Comparison of ENCODE assay signal across 8 cellular contexts in the genomic region with DNA sequence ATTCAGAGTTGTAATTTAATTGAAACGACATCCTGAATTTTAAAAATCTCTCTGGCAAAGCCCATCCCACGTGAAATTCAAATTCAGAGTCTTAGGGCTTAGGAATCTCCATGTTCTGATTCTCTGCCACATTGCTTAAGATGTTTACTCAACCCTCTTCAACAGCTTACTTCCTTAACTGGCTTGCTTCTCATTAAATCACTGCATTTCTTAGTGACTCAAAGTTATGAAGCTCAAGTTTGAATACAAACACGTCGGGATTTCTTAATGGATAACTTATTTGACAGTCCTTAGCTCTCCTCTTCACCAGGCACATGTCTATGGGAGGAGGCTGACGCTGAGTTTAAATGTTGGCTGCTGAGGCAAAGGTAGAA.
A peak's percentile ranks its signal among the peaks of the same experiment; 100 is the strongest.
DNase-seq lines count a peak whose midpoint lies in the region; ATAC-seq and TF ChIP-seq lines count a peak whose summit lies in the region.

No MANE protein-coding gene starts in this region.

- peak overlapping the region; percentile 87 for H3K4me3 Mint-ChIP-seq in T-helper 17 cell

- H3K9me3 ChIP-seq in T-helper 17 cell (ENCODE audit: control insufficient read depth, low read length, poor library complexity, severe bottlenecking) (no peaks in the 10 kb centered on the region), WERI-Rb-1 (ENCODE audit: severe bottlenecking) (no peaks in the 10 kb centered on the region)

- H3K36me3 Mint-ChIP-seq in T-helper 17 cell (ENCODE audit: low read depth) = no peaks in the 10 kb centered on the region

- H3K4me3 ChIP-seq in fibroblast of mammary gland (ENCODE audit: control insufficient read depth, low read depth, low read length) = no peak overlapping the region
- no peak overlapping the region for H3K4me3 ChIP-seq in retinal pigment epithelial cell (ENCODE audit: low read length)
- H3K4me3 ChIP-seq in WERI-Rb-1 (ENCODE audit: low read depth, low read length) = no peak overlapping the region

- ATAC-seq in T-helper 17 cell = peak; percentile 44

- H3K4me1 Mint-ChIP-seq in T-helper 17 cell = peaks cover 39% of the 10 kb centered on the region

- DNase-seq in G401 (ENCODE audit: low spot score) = peak; percentile 1
- DNase-seq in T-helper 17 cell = no peak
- peak; percentile 91 for DNase-seq in fibroblast of mammary gland (ENCODE audit: low read depth)
- DNase-seq in retinal pigment epithelial cell (ENCODE audit: low read depth) = peak; percentile 76
- DNase-seq in NCI-H510A (lab: John Stamatoyannopoulos, UW) = no peak
- no peak for DNase-seq in activated effector memory CD4-positive, alpha-beta T cell treated with Interleukin-2 at 50 U/mL for 16 hours
- no peak for DNase-seq in WERI-Rb-1
- no peak for DNase-seq in NCI-H1417 treated with DMSO at 0.1 percent for 48 hours (lab: John Stamatoyannopoulos, UW)

- H3K27me3 Mint-ChIP-seq in T-helper 17 cell = no peaks in the 10 kb centered on the region

- H3K36me3 ChIP-seq in WERI-Rb-1 = no peaks in the 10 kb centered on the region

- in situ Hi-C loops in G401 (cut with HindIII; ENCODE audit: low sequenced_read_pairs) = no loop called here

- H3K27ac Mint-ChIP-seq in T-helper 17 cell = peak overlapping the region; percentile 85

- TF ChIP-seq CTCF in fibroblast of mammary gland (conservative IDR thresholded peaks at IDR 0.05; ENCODE audit: control insufficient read depth, insufficient read depth, low read depth, low read length) (no peak), retinal pigment epithelial cell (conservative IDR thresholded peaks at IDR 0.05; ENCODE audit: low read depth, low read length) (no peak), WERI-Rb-1 (IDR thresholded peaks at IDR 0.05; ENCODE audit: low read depth, low read length) (no peak)

- no peaks in the 10 kb centered on the region for H3K27me3 ChIP-seq in WERI-Rb-1 (ENCODE audit: insufficient read depth, low read depth, severe bottlenecking)

- H3K27ac ChIP-seq in WERI-Rb-1 = no peak overlapping the region

Comparison
In these comparisons a context has a peak if more than half of its experiments do, and no peak if none do; other contexts are left out.
1. DNase-seq: peak in G401 (single experiment), fibroblast of mammary gland (single experiment) and retinal pigment epithelial cell (single experiment); none in T-helper 17 cell (0 of 3), NCI-H510A (single experiment), activated effector memory CD4-positive, alpha-beta T cell treated with Interleukin-2 at 50 U/mL for 16 hours (single experiment), WERI-Rb-1 (single experiment) and NCI-H1417 treated with DMSO at 0.1 percent for 48 hours (single experiment).